ENCODE assay signal across 28 cellular contexts in the genomic region with DNA sequence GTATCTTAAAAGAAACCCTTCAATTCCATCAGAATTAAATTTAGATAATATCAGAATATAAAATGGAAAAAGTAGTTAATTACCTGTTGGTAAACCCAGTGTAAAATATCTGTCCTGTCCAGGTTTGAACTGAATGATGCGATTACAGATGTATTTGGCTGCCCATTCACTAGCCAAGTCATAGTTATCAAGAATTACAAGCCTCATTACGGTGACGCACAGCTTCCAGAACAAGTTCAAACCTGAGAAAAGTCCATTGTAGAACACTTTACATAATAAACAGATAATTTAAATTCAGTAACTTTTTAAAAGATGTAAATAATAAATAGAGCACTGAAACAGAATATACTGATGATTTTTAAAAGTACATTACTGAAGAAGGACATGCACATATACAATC.
"Had no signal": no experiment of that assay in that cellular context is flagged by ENCODE, and none has a peak within 500 bp of the region (broad histone marks: within the 10 kb centered on the region; RNA-seq: fewer than 3 reads in every experiment).

No MANE protein-coding gene starts in this region.

- H3K36me3 Mint-ChIP-seq: WTC11 had no signal

- H3K9me3 ChIP-seq: ascending aorta, body of pancreas, Peyer's patch had no signal

- H3K36me3 ChIP-seq: ascending aorta, cardiac muscle cell, Peyer's patch had no signal

- H3K27ac ChIP-seq: ascending aorta, body of pancreas, cardiac muscle cell, Peyer's patch had no signal

- H3K27me3 Mint-ChIP-seq: activated naive CD8-positive, alpha-beta T cell treated with anti-CD3 and anti-CD28 coated beads, Interleukin-2, amount 50 U/mL, for 24 hours; activated T-cell treated with anti-CD3 and anti-CD28 coated beads, Interleukin-2, amount 50 U/mL, for 24 hours; T-helper 17 cell had no signal

- H3K27me3 ChIP-seq: ascending aorta, body of pancreas, cardiac muscle cell, Peyer's patch had no signal

- DNase-seq: activated CD4-positive, alpha-beta T cell treated with anti-CD3 and anti-CD28 coated beads for 48 hours; activated CD4-positive, alpha-beta T cell treated with anti-CD3 and anti-CD28 coated beads, Interleukin-2, amount 50 U/mL, for 4 hours; activated CD4-positive, CD25-positive, alpha-beta regulatory T cell treated with anti-CD3 and anti-CD28 coated beads, Interleukin-2, amount 50 U/mL, for 72 hours; activated CD8-positive, alpha-beta T cell treated with anti-CD3 and anti-CD28 coated beads, Interleukin-2, amount 10 ng/mL, durations not matched to agents 7 days and 5 days; activated effector memory CD4-positive, alpha-beta T cell treated with Interleukin-2 at 50 U/mL for 16 hours; activated naive CD4-positive, alpha-beta T cell treated with Interleukin-2 at 50 U/mL for 16 hours; activated naive CD8-positive, alpha-beta T cell treated with anti-CD3 and anti-CD28 coated beads, Interleukin-2, amount 50 U/mL, for 24 hours; activated T-cell treated with anti-CD3 and anti-CD28 coated beads, Interleukin-2, amount 50 U/mL, for 24 hours; amniotic stem cell; body of pancreas; KG1; MM.1S; NCI-H146; NCI-H187 treated with DMSO at 0.1 percent for 48 hours; NCI-H2081 treated with DMSO at 0.1 percent for 48 hours; NCI-H2171 treated with DMSO at 0.1 percent for 48 hours; NCI-H226; NCI-H526; NCI-H82; Peyer's patch; SHP77 treated with DMSO at 0.1 percent for 48 hours; T-helper 17 cell; T-helper 9 cell had no signal

- H3K9me3 Mint-ChIP-seq: activated naive CD8-positive, alpha-beta T cell treated with anti-CD3 and anti-CD28 coated beads, Interleukin-2, amount 50 U/mL, for 24 hours; activated T-cell treated with anti-CD3 and anti-CD28 coated beads, Interleukin-2, amount 50 U/mL, for 24 hours; activated T-helper 1 cell treated with anti-CD3 and anti-CD28 coated beads, Interleukin-12 subunit alpha, Interleukin-12 subunit beta, Interleukin-2, Interleukin-4 antibody, amounts not matched to agents 30 ng/mL and 10 ng/mL and 1 ng/mL, durations not matched to agents 14 hours and 24 hours and 36 hours; WTC11 had no signal

- H3K4me3 Mint-ChIP-seq: activated CD8-positive, alpha-beta T cell treated with anti-CD3 and anti-CD28 coated beads, Interleukin-2, amount 10 ng/mL, durations not matched to agents 7 days and 5 days; activated naive CD8-positive, alpha-beta T cell treated with anti-CD3 and anti-CD28 coated beads, Interleukin-2, amount 50 U/mL, for 24 hours; activated T-cell treated with anti-CD3 and anti-CD28 coated beads, Interleukin-2, amount 50 U/mL, for 24 hours; activated T-helper 1 cell treated with anti-CD3 and anti-CD28 coated beads, Interleukin-12 subunit alpha, Interleukin-12 subunit beta, Interleukin-2, Interleukin-4 antibody, amounts not matched to agents 30 ng/mL and 10 ng/mL and 1 ng/mL, durations not matched to agents 14 hours and 24 hours and 36 hours; T-helper 17 cell; WTC11 had no signal

- H3K4me1 ChIP-seq: ascending aorta had no signal

- H3K4me3 ChIP-seq: ascending aorta, body of pancreas, cardiac muscle cell, Peyer's patch had no signal

- ATAC-seq: activated CD8-positive, alpha-beta T cell treated with anti-CD3 and anti-CD28 coated beads, Interleukin-2, amount 10 ng/mL, durations not matched to agents 7 days and 5 days; activated naive CD4-positive, alpha-beta T cell treated with anti-CD3 and anti-CD28 coated beads, Interleukin-2, amount 50 U/mL, for 72 hours; activated naive CD8-positive, alpha-beta T cell treated with anti-CD3 and anti-CD28 coated beads, Interleukin-2, amount 50 U/mL, for 24 hours; body of pancreas; T-helper 17 cell; WTC11 had no signal

- H3K27ac Mint-ChIP-seq: activated CD8-positive, alpha-beta T cell treated with anti-CD3 and anti-CD28 coated beads, Interleukin-2, amount 10 ng/mL, durations not matched to agents 7 days and 5 days; activated naive CD4-positive, alpha-beta T cell treated with anti-CD3 and anti-CD28 coated beads, Interleukin-2, amount 50 U/mL, for 72 hours; activated naive CD8-positive, alpha-beta T cell treated with anti-CD3 and anti-CD28 coated beads, Interleukin-2, amount 50 U/mL, for 24 hours; activated T-cell treated with anti-CD3 and anti-CD28 coated beads, Interleukin-2, amount 50 U/mL, for 24 hours; activated T-helper 1 cell treated with anti-CD3 and anti-CD28 coated beads, Interleukin-12 subunit alpha, Interleukin-12 subunit beta, Interleukin-2, Interleukin-4 antibody, amounts not matched to agents 30 ng/mL and 10 ng/mL and 1 ng/mL, durations not matched to agents 14 hours and 24 hours and 36 hours; T-helper 17 cell; WTC11 had no signal
